Comparison of ENCODE assay signal across 31 cellular contexts in genomic region chr20:23574977-23575376, GRCh38. TPM values are rescaled to one million over a fixed set of nuclear protein-coding genes. Genes with fewer than 3 reads are reported as not detected.
"Had no signal": no experiment of that assay in that cellular context is flagged by ENCODE, and none has a peak within 500 bp of the region (broad histone marks: within the 10 kb centered on the region; RNA-seq: fewer than 3 reads in every experiment).

No MANE protein-coding gene starts in this region.

- H3K27ac ChIP-seq: stomach, suprapubic skin, testis, thoracic aorta, thyroid gland, tibial artery, tibial nerve, transverse colon, upper lobe of left lung, upper lobe of right lung, uterus, vagina had no signal

- H3K36me3 ChIP-seq: stomach, suprapubic skin, thoracic aorta, thyroid gland, tibial artery, tibial nerve, transverse colon, upper lobe of left lung, upper lobe of right lung, uterus, vagina had no signal

- H3K4me1 ChIP-seq: stomach, suprapubic skin, testis, thyroid gland, tibial artery, tibial nerve, transverse colon, upper lobe of left lung, upper lobe of right lung, uterus, vagina had no signal

- H3K27me3 ChIP-seq: stomach, suprapubic skin, testis, thyroid gland, tibial artery, tibial nerve, transverse colon, upper lobe of left lung, upper lobe of right lung, uterus, vagina had no signal

- FAIRE-seq: urothelium cell line had no signal

- DNase-seq: stimulated activated CD4-positive, alpha-beta T cell treated with anti-CD3 and anti-CD28 coated beads, Interleukin-2, amount 100 ng/mL, for 48 hours; stimulated activated CD4-positive, alpha-beta T cell treated with anti-CD3 and anti-CD28 coated beads, Interleukin-4, amount 100 ng/mL, for 1 hour; stimulated activated CD4-positive, alpha-beta T cell treated with anti-CD3 and anti-CD28 coated beads, Interleukin-4, amount 100 ng/mL, for 24 hours; stimulated activated CD4-positive, alpha-beta T cell treated with anti-CD3 and anti-CD28 coated beads, Interleukin-4, amount 100 ng/mL, for 4 hours; stimulated activated CD8-positive, alpha-beta memory T cell treated with anti-CD3 and anti-CD28 coated beads, Interleukin-4, amount 100 ng/mL, for 48 hours; stimulated activated naive B cell treated with anti-CD40 and anti-IgM and Interleukin-4, amounts not matched to agents 10 μg/mL and 1 μg/mL and 100 μg/mL, for 72 hours; stimulated activated naive CD4-positive, alpha-beta T cell; stimulated activated naive CD4-positive, alpha-beta T cell treated with Interleukin-2 at 50 U/mL for 16 hours; stimulated activated naive CD8-positive, alpha-beta T cell treated with anti-CD3 and anti-CD28 coated beads, Interleukin-15, amount 100 ng/mL, for 72 hours; stimulated activated naive CD8-positive, alpha-beta T cell treated with anti-CD3 and anti-CD28 coated beads, Interleukin-15, Interleukin-2, amounts not matched to agents 100 U/mL and 50 U/mL, for 24 hours; stomach; substantia nigra; testis; thyroid gland; tibial artery; transverse colon; trophoblast cell; upper lobe of left lung; upper lobe of right lung; uterus had no signal

- H3K4me3 ChIP-seq: stomach, suprapubic skin, testis, thoracic aorta, thyroid gland, tibial artery, tibial nerve, transverse colon, upper lobe of left lung, upper lobe of right lung, uterus, vagina had no signal

- ATAC-seq: stimulated activated effector memory CD8-positive, alpha-beta T cell treated with anti-CD3 and anti-CD28 coated beads, Interleukin-12 subunit alpha, Interleukin-12 subunit beta, amount 100 ng/mL, for 72 hours; stimulated activated memory B cell treated with anti-CD40 and anti-IgM and Interleukin-4, amounts not matched to agents 10 μg/mL and 1 μg/mL and 100 μg/mL, for 72 hours; stimulated activated naive B cell treated with anti-CD40 and anti-IgM and Interleukin-4, amounts not matched to agents 10 μg/mL and 1 μg/mL and 100 μg/mL, for 72 hours; stimulated activated naive CD8-positive, alpha-beta T cell treated with anti-CD3 and anti-CD28 coated beads, Interleukin-15, amount 100 ng/mL, for 72 hours; stimulated activated naive CD8-positive, alpha-beta T cell treated with anti-CD3 and anti-CD28 coated beads, Interleukin-15, Interleukin-2, amounts not matched to agents 100 U/mL and 50 U/mL, for 24 hours; upper lobe of right lung had no signal

- H3K9me3 ChIP-seq: stomach, suprapubic skin, testis, thoracic aorta, thyroid gland, tibial artery, tibial nerve, transverse colon, upper lobe of left lung, upper lobe of right lung, uterus, vagina had no signal

RNA-seq across cellular contexts. Expression of gene CST9L, which starts 6.7 kb away (rescaled TPM):
- total RNA-seq: stomach, subcutaneous adipose tissue, suprapubic skin, temporal lobe, thoracic aorta, tibial nerve, transverse colon, upper lobe of left lung, upper lobe of right lung, ureter, urinary bladder, uterus, vagina had no signal
- polyA plus RNA-seq: stomach, urinary bladder had no signal

RNA-seq across cellular contexts. Expression of gene CST9, which starts 30.7 kb away (rescaled TPM):
- total RNA-seq: stomach, subcutaneous adipose tissue, suprapubic skin, temporal lobe, thoracic aorta, thyroid gland, transverse colon, upper lobe of left lung, upper lobe of right lung, ureter, urinary bladder, uterus, vagina had no signal
- polyA plus RNA-seq: stomach, urinary bladder had no signal
